In the genomic region with DNA sequence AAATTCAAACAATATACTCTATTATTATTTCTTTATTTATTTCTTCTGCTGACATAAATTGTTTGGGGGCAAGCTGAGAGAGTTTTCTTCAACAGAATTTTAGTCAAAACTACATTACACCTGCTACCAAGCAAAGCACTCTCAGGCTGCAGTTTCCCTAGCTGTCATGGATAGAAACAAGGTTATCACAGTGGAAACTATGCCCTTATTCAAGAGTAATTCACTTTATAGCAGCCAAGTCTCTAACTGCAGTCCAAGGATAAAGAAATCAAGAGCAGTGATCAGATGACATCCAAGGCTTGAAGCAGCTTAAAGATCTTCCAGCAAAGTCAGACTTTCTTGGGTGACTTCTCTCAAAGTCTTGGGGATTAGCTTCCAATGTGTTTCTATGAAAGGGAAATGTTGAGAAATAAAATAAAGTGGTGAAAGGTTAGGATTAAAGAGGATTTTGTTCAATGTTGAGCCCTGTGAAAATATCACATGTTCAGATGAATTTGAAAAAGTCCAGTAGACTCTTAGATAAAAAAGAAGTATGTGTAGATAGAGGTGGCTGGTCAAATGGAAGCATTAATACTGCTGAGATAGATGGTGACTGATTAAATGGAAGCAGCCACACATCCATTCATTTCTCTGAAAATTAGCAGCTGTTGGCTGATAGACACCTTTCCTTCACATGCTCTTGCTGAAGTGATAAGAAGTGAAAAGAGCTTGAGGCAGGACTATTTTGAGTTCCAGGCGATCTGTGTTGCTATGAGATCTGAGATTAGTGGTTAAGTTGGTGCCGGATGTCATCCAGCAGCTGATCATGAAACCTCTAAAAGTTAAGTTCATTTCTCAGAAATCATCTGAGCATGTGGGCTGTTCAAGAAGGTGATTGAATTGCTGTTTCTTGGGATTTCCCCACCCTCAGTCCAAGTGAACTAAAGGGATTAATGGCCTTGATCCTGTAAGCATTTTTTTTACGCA, we compare ENCODE assay signal across 8 cellular contexts.
DNase-seq lines count a peak whose midpoint lies in the region; ATAC-seq and TF ChIP-seq lines count a peak whose summit lies in the region.

No MANE protein-coding gene starts in this region.

- H3K27me3 Mint-ChIP-seq in activated B cell treated with CpG ODN at 0.5 μM for 24 hours (no peaks in the 10 kb centered on the region), immature natural killer cell (ENCODE audit: low read depth in 3 of 3) (peaks cover 0 to 3% (median 0%) of the 10 kb centered on the region in 3 donors), Caco-2 (ENCODE audit: insufficient read depth, unreplicated experiment) (peaks cover 3% of the 10 kb centered on the region)

- DNase-seq in activated B cell treated with CpG ODN at 0.5 μM for 24 hours (no peak), immature natural killer cell (peak; percentile 60 to 66 (median 62)), NCI-H2171 treated with DMSO at 0.1 percent for 48 hours (lab: John Stamatoyannopoulos, UW) (no peak), G401 (ENCODE audit: low spot score) (no peak), Caco-2 (no peak), suprapubic skin (ENCODE audit: low spot score in 2 of 2) (no peak)

- H3K36me3 Mint-ChIP-seq in activated B cell treated with CpG ODN at 0.5 μM for 24 hours (ENCODE audit: low read depth) (no peaks in the 10 kb centered on the region), immature natural killer cell (peaks cover 0 to 3% (median 0%) of the 10 kb centered on the region in 3 donors), Caco-2 (ENCODE audit: insufficient read depth, unreplicated experiment) (no peaks in the 10 kb centered on the region)

- intact Hi-C loops in activated B cell treated with CpG ODN at 0.5 μM for 24 hours (cut with micrococcal nuclease) (loop anchor here (1.0 to 5.0 kb wide), 13 partner anchors 29 to 1021 kb away; no protein-coding TSS in a partner anchor), Caco-2 (cut with micrococcal nuclease; ENCODE audit: unreplicated experiment) (loop anchor here (10.0 kb wide), 2 partner anchors 399 to 589 kb away; no protein-coding TSS in a partner anchor)

- no peaks in the 10 kb centered on the region for H3K27me3 ChIP-seq in Caco-2 (replicated peaks; ENCODE audit: control insufficient read depth, insufficient read depth, low read length)
- H3K27me3 ChIP-seq in suprapubic skin: no peaks in the 10 kb centered on the region

- POLR2A ChIA-PET in activated B cell treated with CpG ODN at 0.5 μM for 24 hours (lab: Charles Lee): interaction anchor here (0.6 to 13.3 kb wide), 36 partner anchors 11 to 592 kb away, joined by 3 to 346 read pairs (median 6); partner anchors contain the start of gene BTG1
- POLR2A ChIA-PET in Caco-2 (lab: Charles Lee): no interaction called here

- H3K4me1 Mint-ChIP-seq in activated B cell treated with CpG ODN at 0.5 μM for 24 hours (peaks cover 87% of the 10 kb centered on the region), immature natural killer cell (peaks cover 72 to 88% of the 10 kb centered on the region in 2 donors), Caco-2 (ENCODE audit: low read depth, unreplicated experiment) (no peaks in the 10 kb centered on the region)

- peak overlapping the region; percentile 93 for H3K27ac Mint-ChIP-seq in activated B cell treated with CpG ODN at 0.5 μM for 24 hours
- peak overlapping the region; percentile 84 to 97 (median 90) for H3K27ac Mint-ChIP-seq in immature natural killer cell
- H3K27ac Mint-ChIP-seq in Caco-2 (ENCODE audit: unreplicated experiment): no peak overlapping the region

- no peak for TF ChIP-seq POLR2A in suprapubic skin (IDR thresholded peaks at IDR 0.05)

- H3K9me3 Mint-ChIP-seq in activated B cell treated with CpG ODN at 0.5 μM for 24 hours: peaks cover 1% of the 10 kb centered on the region
- no peaks in the 10 kb centered on the region for H3K9me3 Mint-ChIP-seq in immature natural killer cell
- H3K9me3 Mint-ChIP-seq in Caco-2 (ENCODE audit: unreplicated experiment): no peaks in the 10 kb centered on the region

- H3K27ac ChIP-seq in suprapubic skin: no peak overlapping the region

- 65% methylated on average over 3 of the region's 3 CpGs for WGBS in suprapubic skin

- H3K4me1 ChIP-seq in Caco-2 (no peaks in the 10 kb centered on the region), suprapubic skin (peaks cover 12% of the 10 kb centered on the region)

- ATAC-seq in GM19035 (IDR thresholded peaks at IDR 0.05; ENCODE audit: unreplicated experiment) (peak; percentile 88), HG03045 (IDR thresholded peaks at IDR 0.05; ENCODE audit: unreplicated experiment) (peak; percentile 78), activated B cell treated with CpG ODN at 0.5 μM for 24 hours (ENCODE audit: low read depth) (peak; percentile 68)

- peak overlapping the region; percentile 63 for H3K4me3 Mint-ChIP-seq in activated B cell treated with CpG ODN at 0.5 μM for 24 hours
- H3K4me3 Mint-ChIP-seq in immature natural killer cell: peak overlapping the region; percentile 31 to 88 (median 55)
- no peak overlapping the region for H3K4me3 Mint-ChIP-seq in Caco-2 (ENCODE audit: unreplicated experiment)

- no peak for TF ChIP-seq CTCF in activated B cell treated with CpG ODN at 0.5 μM for 24 hours (IDR thresholded peaks at IDR 0.05)
- TF ChIP-seq CTCF in Caco-2 (IDR thresholded peaks at IDR 0.05; ENCODE audit: insufficient read depth in 1 of 2, low read depth in 1 of 2, low read length in 1 of 2, severe bottlenecking in 1 of 2, unreplicated experiment in 1 of 2): no peak
- TF ChIP-seq CTCF in suprapubic skin (IDR thresholded peaks at IDR 0.05): no peak

- H3K9me3 ChIP-seq in Caco-2: no peaks in the 10 kb centered on the region
- no peaks in the 10 kb centered on the region for H3K9me3 ChIP-seq in suprapubic skin

- H3K36me3 ChIP-seq in Caco-2 (ENCODE audit: control insufficient read depth, insufficient read depth, low read length): no peaks in the 10 kb centered on the region
- no peaks in the 10 kb centered on the region for H3K36me3 ChIP-seq in suprapubic skin

- in situ Hi-C loops in G401 (cut with HindIII; ENCODE audit: low sequenced_read_pairs): no loop called here

- H3K4me3 ChIP-seq in Caco-2 (ENCODE audit: low read depth, low read length) (no peak overlapping the region), suprapubic skin (no peak overlapping the region)

- no TSS peak for BruUV-seq in Caco-2 (replicated peaks; lab: Mats Ljungman, UMichigan)

- CTCF ChIA-PET in activated B cell treated with CpG ODN at 0.5 μM for 24 hours (lab: Charles Lee): interaction anchor here (0.7 to 1.9 kb wide), 10 partner anchors 10 to 337 kb away, joined by 3 to 15 read pairs (median 3); partner anchors contain the start of gene BTG1
- CTCF ChIA-PET in Caco-2 (lab: Charles Lee): interaction anchor here (0.6 kb wide), 1 partner anchor 1445 kb away, joined by 3 read pairs; no protein-coding TSS in a partner anchor

- TF ChIP-seq EP300 in suprapubic skin (IDR thresholded peaks at IDR 0.05): no peak

Comparison
In these comparisons a context has a peak if more than half of its experiments do, and no peak if none do; other contexts are left out.
1. DNase-seq: peak in immature natural killer cell (3 of 3); none in activated B cell treated with CpG ODN at 0.5 μM for 24 hours (single experiment), NCI-H2171 treated with DMSO at 0.1 percent for 48 hours (single experiment), G401 (single experiment), Caco-2 (0 of 2) and suprapubic skin (0 of 2).
2. Peak in every context shown above with its lines, with median percentiles within 50 percentile points of each other: ATAC-seq.